In the genomic region with DNA sequence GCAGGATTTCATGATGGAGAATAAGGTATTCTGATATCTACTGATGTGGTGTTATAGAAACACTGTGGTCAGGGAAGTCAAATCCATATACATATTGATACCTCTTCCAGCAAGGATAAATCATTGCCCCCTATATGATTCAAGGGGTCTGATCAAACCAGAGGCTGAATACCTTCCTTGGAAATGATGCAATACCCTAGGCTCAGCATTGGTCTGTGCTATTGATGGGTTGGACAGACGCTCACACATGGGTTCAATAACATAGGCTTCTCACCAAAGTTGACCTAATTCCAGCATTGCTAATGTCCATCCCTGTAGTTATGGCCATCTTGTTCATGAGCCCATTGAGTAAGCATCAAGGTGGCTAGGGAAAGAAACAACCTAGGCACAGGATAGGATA, we compare ENCODE assay signal across 20 cellular contexts.
DNase-seq lines count a peak whose midpoint lies in the region; ATAC-seq, FAIRE-seq and TF ChIP-seq lines count a peak whose summit lies in the region.
"Had no signal": no experiment of that assay in that cellular context is flagged by ENCODE, and none has a peak within 500 bp of the region (broad histone marks: within the 10 kb centered on the region; RNA-seq: fewer than 3 reads in every experiment).

No MANE protein-coding gene starts in this region.

- no peak overlapping the region for H3K56ac ChIP-seq in IMR-90 (ENCODE audit: extremely low read depth, insufficient read depth, low read length)

- no peak overlapping the region for H2AK9ac ChIP-seq in IMR-90 (replicated peaks; ENCODE audit: low read depth, low read length, poor library complexity)

- no peaks in the 10 kb centered on the region for H3K79me2 ChIP-seq in HCT116 (ENCODE audit: insufficient read depth, low read length)
- H3K79me2 ChIP-seq in astrocyte (ENCODE audit: insufficient read depth, low read length) = no peaks in the 10 kb centered on the region

- H3K18ac ChIP-seq in IMR-90 (ENCODE audit: low read depth, low read length) = no peak overlapping the region

- no CpG with 5 or more reads among the region's 1 CpG for WGBS in IMR-90 (ENCODE audit: extremely low coverage in 2 of 2, insufficient read length in 1 of 2), 2 experiments

- no peaks in the 10 kb centered on the region for H3K4me1 Mint-ChIP-seq in astrocyte (ENCODE audit: low read depth, unreplicated experiment)
- H3K4me1 Mint-ChIP-seq: B cell; CD4-positive, CD25-positive, alpha-beta regulatory T cell had no signal

- H2BK15ac ChIP-seq in IMR-90 (ENCODE audit: low read depth, low read length) = no peak overlapping the region

- no peak overlapping the region; the same call in 1 of the 2 replicates for H2BK20ac ChIP-seq in IMR-90 (ENCODE audit: low read depth, low read length)

- no peaks in the 10 kb centered on the region for H3K9me3 Mint-ChIP-seq in astrocyte (ENCODE audit: unreplicated experiment)
- H3K9me3 Mint-ChIP-seq in activated naive CD4-positive, alpha-beta T cell treated with anti-CD3 and anti-CD28 coated beads, Interleukin-2, amount 50 U/mL, for 72 hours = no peaks in the 10 kb centered on the region
- H3K9me3 Mint-ChIP-seq: CD8-positive, alpha-beta T cell had no signal

- H3K27me3 ChIP-seq in HCT116 (ENCODE audit: insufficient read depth, low read length) = no peaks in the 10 kb centered on the region
- H3K27me3 ChIP-seq in IMR-90 (ENCODE audit: control insufficient read depth, insufficient read depth, low read length) = no peaks in the 10 kb centered on the region
- H3K27me3 ChIP-seq in astrocyte (ENCODE audit: insufficient read depth, low read length) = no peaks in the 10 kb centered on the region
- H3K27me3 ChIP-seq: BLaER1 had no signal

- TF ChIP-seq RAD21 in HCT116 (IDR thresholded peaks at IDR 0.05; ENCODE audit: low read depth) (no peak), IMR-90 (IDR thresholded peaks at IDR 0.05; ENCODE audit: low read length) (no peak)

- CTCF ChIA-PET in HCT116 (lab: Charles Lee) (interaction anchor here (1.4 to 1.8 kb wide), 2 partner anchors 11 to 96 kb away, joined by 3 to 10 read pairs; no protein-coding TSS in a partner anchor), IMR-90 (lab: Yijun Ruan, JAX) (no interaction called here)

- no peaks in the 10 kb centered on the region for H3K36me3 ChIP-seq in HCT116 (ENCODE audit: control insufficient read depth in 1 of 2, insufficient read depth in 2 of 2, low read length in 2 of 2)
- H3K36me3 ChIP-seq in IMR-90 (ENCODE audit: control insufficient read depth, insufficient read depth, low read length) = no peaks in the 10 kb centered on the region
- H3K36me3 ChIP-seq in astrocyte (ENCODE audit: insufficient read depth, low read length) = no peaks in the 10 kb centered on the region
- H3K36me3 ChIP-seq: BLaER1 had no signal

- no peak overlapping the region for H2BK120ac ChIP-seq in IMR-90 (ENCODE audit: low read depth, low read length)

- H3K27me3 Mint-ChIP-seq in astrocyte (ENCODE audit: low read depth, unreplicated experiment) = peaks cover 25% of the 10 kb centered on the region
- H3K27me3 Mint-ChIP-seq: CD4-positive, CD25-positive, alpha-beta regulatory T cell had no signal

- H2AK5ac ChIP-seq in IMR-90 (ENCODE audit: low read depth, low read length) = no peak overlapping the region

- no peak overlapping the region for H3K4me2 ChIP-seq in HCT116 (ENCODE audit: low read length)
- H3K4me2 ChIP-seq in IMR-90 (ENCODE audit: low read depth, low read length) = no peak overlapping the region
- no peak overlapping the region for H3K4me2 ChIP-seq in astrocyte (ENCODE audit: low read length)
- H3K4me2 ChIP-seq: BLaER1 had no signal

- no peak overlapping the region for H4K8ac ChIP-seq in IMR-90 (ENCODE audit: low read depth in 2 of 2, low read length in 2 of 2)

- no peaks in the 10 kb centered on the region for H3K9me1 ChIP-seq in IMR-90 (ENCODE audit: insufficient read depth, low read length)

- no peak overlapping the region for H4K91ac ChIP-seq in IMR-90 (ENCODE audit: insufficient read depth, low read depth, low read length)

- intact Hi-C loops in HCT116 (cut with micrococcal nuclease) (loop anchor here (2.0 to 10.0 kb wide), 2 partner anchors 43 to 423 kb away; no protein-coding TSS in a partner anchor), IMR-90 (cut with micrococcal nuclease) (no loop called here), cardiac septum (cut with DNase I) (loop anchor here (10.0 kb wide), 1 partner anchor 1113 kb away; no protein-coding TSS in a partner anchor)

- no peak overlapping the region for H3K4me3 ChIP-seq in HCT116 (replicated peaks in 1 of 2; ENCODE audit: low read depth in 1 of 2, low read length in 2 of 2)
- no peak overlapping the region for H3K4me3 ChIP-seq in IMR-90 (ENCODE audit: insufficient read depth, low read depth, low read length)
- no peak overlapping the region for H3K4me3 ChIP-seq in astrocyte (ENCODE audit: insufficient read depth, low read depth, low read length)
- H3K4me3 ChIP-seq: BLaER1, GM12878, GM23248 had no signal

- H3K36me3 Mint-ChIP-seq in astrocyte (ENCODE audit: low read depth, unreplicated experiment) = no peaks in the 10 kb centered on the region
- no peaks in the 10 kb centered on the region for H3K36me3 Mint-ChIP-seq in activated naive CD4-positive, alpha-beta T cell treated with anti-CD3 and anti-CD28 coated beads, Interleukin-2, amount 50 U/mL, for 72 hours
- H3K36me3 Mint-ChIP-seq: CD4-positive, CD25-positive, alpha-beta regulatory T cell; CD8-positive, alpha-beta T cell had no signal

- H4K20me1 ChIP-seq in HCT116 (ENCODE audit: insufficient read depth) (no peaks in the 10 kb centered on the region), IMR-90 (ENCODE audit: insufficient read depth, low read length) (no peaks in the 10 kb centered on the region), astrocyte (ENCODE audit: insufficient read depth, low read length) (no peaks in the 10 kb centered on the region)
- H4K20me1 ChIP-seq: BLaER1 had no signal

- H3K4me1 ChIP-seq in HCT116 (ENCODE audit: control insufficient read depth in 1 of 2, insufficient read depth in 2 of 2, low read length in 2 of 2) (peaks cover 13 to 31% of the 10 kb centered on the region in 2 experiments; a peak in 3 of 4 replicates), IMR-90 (ENCODE audit: control insufficient read depth, insufficient read depth, low read length) (peaks cover 3% of the 10 kb centered on the region; the same call in 1 of the 2 replicates), astrocyte (ENCODE audit: insufficient read depth, low read length) (no peaks in the 10 kb centered on the region)
- H3K4me1 ChIP-seq: BLaER1, Caco-2 had no signal

- H2BK5ac ChIP-seq in IMR-90 (ENCODE audit: low read depth, low read length, poor library complexity, severe bottlenecking) = no peak overlapping the region

- H3K4ac ChIP-seq in IMR-90 (ENCODE audit: low read depth, low read length) = no peak overlapping the region

- in situ Hi-C loops in IMR-90 (cut with MboI; ENCODE audit: low sequenced_read_pairs) = no loop called here

- ATAC-seq in HCT116 (0 out of 2 replicates have a peak, but pooled peaks have one; percentile 24), IMR-90 (ENCODE audit: low read depth) (no peak)
- ATAC-seq in activated naive CD4-positive, alpha-beta T cell treated with anti-CD3 and anti-CD28 coated beads, Interleukin-2, amount 50 U/mL, for 72 hours = no peak
- ATAC-seq: CD8-positive, alpha-beta T cell; GM12878 had no signal

- TF ChIP-seq CTCF in HCT116 (IDR thresholded peaks at IDR 0.05 in 2 of 3, conservative IDR thresholded peaks at IDR 0.05 in 1 of 3; ENCODE audit: borderline replicate concordance in 1 of 3, insufficient read depth in 1 of 3, low read depth in 2 of 3, low read length in 2 of 3) = no peak
- TF ChIP-seq CTCF in IMR-90 (conservative IDR thresholded peaks at IDR 0.05; ENCODE audit: low read depth, low read length) = no peak
- TF ChIP-seq CTCF in astrocyte (IDR thresholded peaks at IDR 0.05; ENCODE audit: insufficient read depth, low read depth, low read length) = no peak

- no peak for DNase-seq in HCT116 (ENCODE audit: low read depth, low spot score)
- no peak for DNase-seq in IMR-90
- no peak for DNase-seq in astrocyte (ENCODE audit: low read depth)
- no peak for DNase-seq in activated naive CD4-positive, alpha-beta T cell treated with anti-CD3 and anti-CD28 coated beads, Interleukin-2, amount 50 U/mL, for 72 hours (ENCODE audit: low spot score in 2 of 2)
- DNase-seq in cardiac septum (ENCODE audit: low spot score) = no peak
- no peak for DNase-seq in NCI-H1694 (lab: John Stamatoyannopoulos, UW)
- DNase-seq: Caco-2; CD4-positive, CD25-positive, alpha-beta regulatory T cell; CD8-positive, alpha-beta T cell; DMS153; DND-41; GDM1; H7 had no signal

- H4K5ac ChIP-seq in IMR-90 (ENCODE audit: low read depth, low read length) = no peak overlapping the region

- peak; percentile 5 for FAIRE-seq in astrocyte (lab: Jason Lieb, UNC)
- FAIRE-seq: GM12878, GM19239, H1 had no signal

- BruUV-seq in HCT116 (replicated peaks; lab: Mats Ljungman, UMichigan) = no TSS peak
- BruUV-seq in IMR-90 (replicated peaks; lab: Mats Ljungman, UMichigan) = no TSS peak

- no peak for TF ChIP-seq POLR2A in HCT116 (IDR thresholded peaks at IDR 0.05; ENCODE audit: borderline replicate concordance, extremely low read depth, insufficient read depth, insufficient read length)
- TF ChIP-seq POLR2A in IMR-90 (IDR thresholded peaks at IDR 0.05; ENCODE audit: low read depth, low read length) = no peak

- no peak overlapping the region for H3K27ac Mint-ChIP-seq in astrocyte (ENCODE audit: unreplicated experiment)
- H3K27ac Mint-ChIP-seq in activated naive CD4-positive, alpha-beta T cell treated with anti-CD3 and anti-CD28 coated beads, Interleukin-2, amount 50 U/mL, for 72 hours = no peak overlapping the region
- H3K27ac Mint-ChIP-seq: B cell; CD4-positive, CD25-positive, alpha-beta regulatory T cell; CD8-positive, alpha-beta T cell had no signal

- no peaks in the 10 kb centered on the region for H3K79me1 ChIP-seq in IMR-90 (ENCODE audit: low read depth in 1 of 2, low read length in 2 of 2)

- H3K9ac ChIP-seq in HCT116 (ENCODE audit: low read length) = no peak overlapping the region
- H3K9ac ChIP-seq in IMR-90 (ENCODE audit: low read depth, low read length) = no peak overlapping the region
- no peak overlapping the region for H3K9ac ChIP-seq in astrocyte (ENCODE audit: low read length)
- H3K9ac ChIP-seq: BLaER1, GM23248 had no signal

- H3K9me3 ChIP-seq in HCT116 (ENCODE audit: control insufficient read depth in 1 of 2, insufficient read depth in 1 of 2, low read depth in 1 of 2, low read length in 2 of 2) = no peaks in the 10 kb centered on the region
- H3K9me3 ChIP-seq in IMR-90 (ENCODE audit: control insufficient read depth, insufficient read depth, low read length) = no peaks in the 10 kb centered on the region
- H3K9me3 ChIP-seq in astrocyte (ENCODE audit: insufficient read depth, low read depth, low read length) = no peaks in the 10 kb centered on the region
- H3K9me3 ChIP-seq: BLaER1, Caco-2 had no signal

- POLR2A ChIA-PET in HCT116 (lab: Charles Lee) = no interaction called here
- POLR2A ChIA-PET in IMR-90 (lab: Charles Lee; ENCODE audit: unreplicated experiment) = no interaction called here

- dilution Hi-C loops in IMR-90 (cut with HindIII; ENCODE audit: low sequenced_read_pairs, unreplicated experiment) = no loop called here

- H3K9me2 ChIP-seq in HCT116 (ENCODE audit: insufficient read depth) = no peaks in the 10 kb centered on the region

- H3K4me3 Mint-ChIP-seq in astrocyte (ENCODE audit: unreplicated experiment) = no peak overlapping the region
- H3K4me3 Mint-ChIP-seq: B cell; CD4-positive, CD25-positive, alpha-beta regulatory T cell; CD8-positive, alpha-beta T cell had no signal

- H2AFZ ChIP-seq in HCT116 (ENCODE audit: low read depth, low read length, poor library complexity, severe bottlenecking) = no peak overlapping the region
- H2AFZ ChIP-seq in IMR-90 (replicated peaks; ENCODE audit: low read length, poor library complexity) = no peak overlapping the region
- H2AFZ ChIP-seq in astrocyte (ENCODE audit: low read depth, low read length) = no peak overlapping the region
- H2AFZ ChIP-seq: GM23248 had no signal

- no peak overlapping the region for H3K14ac ChIP-seq in IMR-90 (replicated peaks; ENCODE audit: low read depth, low read length)

- H3K27ac ChIP-seq in HCT116 (ENCODE audit: low read depth, low read length) = no peak overlapping the region
- no peak overlapping the region for H3K27ac ChIP-seq in IMR-90 (ENCODE audit: insufficient read depth, low read length)
- H3K27ac ChIP-seq in astrocyte (ENCODE audit: low read depth, low read length) = no peak overlapping the region
- H3K27ac ChIP-seq: BLaER1, C4-2B, GM23248 had no signal

- no peak overlapping the region for H3K23ac ChIP-seq in IMR-90 (ENCODE audit: low read depth, low read length)

- RAD21 ChIA-PET in HCT116 (lab: Charles Lee; ENCODE audit: low non-redundant PET in 1 of 2, low total read pairs in 2 of 2, uncharacterized antibody in 2 of 2, unreplicated experiment in 2 of 2) = no interaction called here
